Comparison of ENCODE assay signal across 8 cellular contexts in genomic region chr3:172622916-172623700, GRCh38.
DNase-seq lines count a peak whose midpoint lies in the region; ATAC-seq and TF ChIP-seq lines count a peak whose summit lies in the region.

No MANE protein-coding gene starts in this region.

- H3K9ac ChIP-seq in OCI-LY3 (ENCODE audit: low read length) (no peak overlapping the region), iPS-20b (ENCODE audit: low read depth, low read length) (no peak overlapping the region)

- H3K36me3 ChIP-seq in OCI-LY3 (replicated peaks; ENCODE audit: low read depth, low read length): no peaks in the 10 kb centered on the region
- H3K36me3 ChIP-seq in iPS-20b (ENCODE audit: insufficient read depth, low read depth, low read length): no peaks in the 10 kb centered on the region

- H2AFZ ChIP-seq in OCI-LY3 (ENCODE audit: low read depth, low read length): no peak overlapping the region

- H3K27me3 ChIP-seq in OCI-LY3 (ENCODE audit: low read depth, low read length) (no peaks in the 10 kb centered on the region), iPS-20b (ENCODE audit: insufficient read depth, low read length) (no peaks in the 10 kb centered on the region)

- no peak overlapping the region for H3K27ac ChIP-seq in OCI-LY3 (ENCODE audit: low read length)
- no peak overlapping the region for H3K27ac ChIP-seq in iPS-20b (ENCODE audit: low read length)

- ATAC-seq in GM18867 (IDR thresholded peaks at IDR 0.05; ENCODE audit: unreplicated experiment) (peak; percentile 48), HG02973 (IDR thresholded peaks at IDR 0.05; ENCODE audit: unreplicated experiment) (no peak)

- H3K4me3 ChIP-seq in AG10803 (ENCODE audit: low read length): no peak overlapping the region
- H3K4me3 ChIP-seq in OCI-LY3 (ENCODE audit: low read length): no peak overlapping the region
- peak overlapping the region; percentile 3; the same call in 1 of the 2 replicates for H3K4me3 ChIP-seq in iPS-20b (ENCODE audit: low read length)

- DNase-seq in AG10803 (ENCODE audit: low read depth) (no peak), amniotic epithelial cell (ENCODE audit: low read depth) (peak; percentile 74), pons (ENCODE audit: low spot score) (no peak)
- DNase-seq in stimulated activated CD4-positive, alpha-beta T cell treated with anti-CD3 and anti-CD28 coated beads, Interleukin-4, amount 100 ng/mL, for 24 hours: peak; percentile 51

- no peak overlapping the region for H3K4me2 ChIP-seq in OCI-LY3 (ENCODE audit: low read length)

- no peaks in the 10 kb centered on the region for H3K79me2 ChIP-seq in OCI-LY3 (ENCODE audit: low read length)

- H3K4me1 ChIP-seq in OCI-LY3 (ENCODE audit: low read length) (no peaks in the 10 kb centered on the region), iPS-20b (ENCODE audit: insufficient read depth, low read length) (peaks cover 13% of the 10 kb centered on the region)

- no peaks in the 10 kb centered on the region for H4K20me1 ChIP-seq in OCI-LY3 (ENCODE audit: insufficient read depth, low read length)

- H3K9me3 ChIP-seq in OCI-LY3 (ENCODE audit: insufficient read depth, low read length) (no peaks in the 10 kb centered on the region), iPS-20b (ENCODE audit: insufficient read depth, low read depth, low read length) (no peaks in the 10 kb centered on the region)

- peak; percentile 64 for TF ChIP-seq CTCF in AG10803 (conservative IDR thresholded peaks at IDR 0.05; ENCODE audit: low read length)
- peak; percentile 61 for TF ChIP-seq CTCF in OCI-LY3 (IDR thresholded peaks at IDR 0.05; ENCODE audit: low read depth, low read length)

Comparison
In these comparisons a context has a peak if more than half of its experiments do, and no peak if none do; other contexts are left out.
1. DNase-seq: peak in amniotic epithelial cell (single experiment) and stimulated activated CD4-positive, alpha-beta T cell treated with anti-CD3 and anti-CD28 coated beads, Interleukin-4, amount 100 ng/mL, for 24 hours (single experiment); none in AG10803 (single experiment) and pons (single experiment).